ENCODE assay signal across 1 cellular context in the genomic region with DNA sequence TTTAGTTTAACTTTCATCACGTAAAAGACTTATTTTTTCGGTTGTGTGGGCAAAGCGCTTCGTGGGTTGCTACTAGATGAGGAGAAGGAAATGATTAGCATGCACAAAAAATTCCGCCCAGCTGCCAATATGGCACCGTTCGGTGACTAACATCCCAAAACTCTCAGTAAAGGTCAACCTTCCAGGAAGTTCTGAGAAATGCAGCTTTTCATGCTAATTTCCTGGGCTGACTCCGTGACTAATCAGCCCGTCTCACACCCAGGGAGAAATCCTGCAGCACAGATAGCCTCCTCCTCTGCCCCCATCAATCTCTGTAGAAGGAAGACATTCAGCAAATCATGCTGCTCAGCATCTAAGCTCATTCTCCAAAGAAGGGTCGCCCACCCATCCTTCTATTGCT.
A peak's percentile ranks its signal among the peaks of the same experiment; 100 is the strongest.
TF ChIP-seq lines count a peak whose summit lies in the region.

No MANE protein-coding gene starts in this region.

TF ChIP-seq in IMR-90, 13 proteins besides CTCF, POLR2A, EP300 and RAD21 (continued from another document):
- TF ChIP-seq RFX5 (IDR thresholded peaks at IDR 0.05; ENCODE audit: low read depth, low read length) (no peak), FOS (IDR thresholded peaks at IDR 0.05; ENCODE audit: low read depth, low read length) (peak; percentile 61), BHLHE40 (IDR thresholded peaks at IDR 0.05; ENCODE audit: low read depth, low read length) (peak; percentile 71; the same call in 1 of the 2 replicates), MAFK (IDR thresholded peaks at IDR 0.05; ENCODE audit: low read depth, low read length) (peak; percentile 72), SMC3 (IDR thresholded peaks at IDR 0.05; ENCODE audit: low read depth, low read length) (no peak), NFE2L2 (IDR thresholded peaks at IDR 0.05; ENCODE audit: low read depth, low read length) (no peak), CHD1 (IDR thresholded peaks at IDR 0.05; ENCODE audit: low read depth, low read length) (no peak)
- TF ChIP-seq, protein P1, sequence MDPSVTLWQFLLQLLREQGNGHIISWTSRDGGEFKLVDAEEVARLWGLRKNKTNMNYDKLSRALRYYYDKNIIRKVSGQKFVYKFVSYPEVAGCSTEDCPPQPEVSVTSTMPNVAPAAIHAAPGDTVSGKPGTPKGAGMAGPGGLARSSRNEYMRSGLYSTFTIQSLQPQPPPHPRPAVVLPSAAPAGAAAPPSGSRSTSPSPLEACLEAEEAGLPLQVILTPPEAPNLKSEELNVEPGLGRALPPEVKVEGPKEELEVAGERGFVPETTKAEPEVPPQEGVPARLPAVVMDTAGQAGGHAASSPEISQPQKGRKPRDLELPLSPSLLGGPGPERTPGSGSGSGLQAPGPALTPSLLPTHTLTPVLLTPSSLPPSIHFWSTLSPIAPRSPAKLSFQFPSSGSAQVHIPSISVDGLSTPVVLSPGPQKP (IDR thresholded peaks at IDR 0.05; ENCODE audit: borderline replicate concordance, low read depth, low read length) = no peak
